ENCODE assay signal across 17 cellular contexts in genomic region chr2:173451137-173451536, GRCh38.
A peak's percentile ranks its signal among the peaks of the same experiment; 100 is the strongest.
DNase-seq lines count a peak whose midpoint lies in the region; ATAC-seq, FAIRE-seq and TF ChIP-seq lines count a peak whose summit lies in the region.
"Had no signal": no experiment of that assay in that cellular context is flagged by ENCODE, and none has a peak within 500 bp of the region (broad histone marks: within the 10 kb centered on the region; RNA-seq: fewer than 3 reads in every experiment).

No MANE protein-coding gene starts in this region.

- peak; percentile 13 for DNase-seq in DMS 273 (lab: John Stamatoyannopoulos, UW; ENCODE audit: unreplicated experiment)
- no peak for DNase-seq in DMS 273 treated with DMSO at 0.1 percent for 48 hours (lab: John Stamatoyannopoulos, UW)
- no peak for DNase-seq in PC-3
- DNase-seq in H1 (ENCODE audit: low read depth in 1 of 2, low spot score in 2 of 2), result no peak
- no peak for DNase-seq in HFFc6
- DNase-seq in RWPE1 (ENCODE audit: low spot score), result no peak
- DNase-seq: COR-L47, left ventricle myocardium inferior, NCI-H1105, NCI-H524 treated with DMSO at 0.1 percent for 48 hours, sigmoid colon had no signal

- H4K8ac ChIP-seq in H1 (ENCODE audit: extremely low read depth, insufficient read depth, low read length), result no peak overlapping the region

- CTCF ChIA-PET in PC-3 (lab: Charles Lee) (no interaction called here), H1 (lab: Charles Lee; ENCODE audit: partially characterized antibody) (interaction anchor here (0.9 to 5.1 kb wide), 5 partner anchors 10 to 584 kb away, joined by 3 to 61 read pairs (median 4); no protein-coding TSS in a partner anchor), RWPE1 (lab: Yijun Ruan, JAX) (interaction anchor here (0.6 kb wide), 1 partner anchor 294 kb away, joined by 3 read pairs; no protein-coding TSS in a partner anchor)

- H3K56ac ChIP-seq in H1 (replicated peaks; ENCODE audit: insufficient read length, low read depth, low read length), result no peak overlapping the region

- no peak overlapping the region for H3K27ac ChIP-seq in PC-3 (ENCODE audit: low read length)
- no peak overlapping the region for H3K27ac ChIP-seq in H1 (ENCODE audit: low read depth, low read length)
- no peak overlapping the region for H3K27ac ChIP-seq in RWPE1
- H3K27ac ChIP-seq: 22Rv1, left ventricle myocardium inferior, sigmoid colon, SJCRH30 had no signal

- no peaks in the 10 kb centered on the region for H3K23me2 ChIP-seq in H1 (ENCODE audit: low read depth, low read length)

- 84% methylated on average over 8 of the region's 8 CpGs; no CpG with 5 or more reads in 1 of the 2 experiments for WGBS in H1 (ENCODE audit: extremely low coverage in 1 of 2, insufficient coverage in 1 of 2, insufficient read length in 1 of 2, insufficient replicate concordance in 2 of 2, low coverage in 1 of 2, low lambda C conversion rate in 2 of 2, missing lambda C conversion rate in 1 of 2), 2 experiments

- TF ChIP-seq CTCF in PC-3 (conservative IDR thresholded peaks at IDR 0.05; ENCODE audit: low read depth, low read length), result no peak
- no peak for TF ChIP-seq CTCF in H1 (IDR thresholded peaks at IDR 0.05; ENCODE audit: control extremely low read depth in 1 of 3, insufficient read depth in 1 of 3, low read depth in 1 of 3, low read length in 3 of 3)
- TF ChIP-seq CTCF in HFFc6 (IDR thresholded peaks at IDR 0.05), result no peak
- no peak for TF ChIP-seq CTCF in RWPE1 (conservative IDR thresholded peaks at IDR 0.05; ENCODE audit: low read depth)

- TF ChIP-seq EP300 in H1 (IDR thresholded peaks at IDR 0.05; ENCODE audit: borderline replicate concordance in 1 of 2, low read depth in 2 of 2, low read length in 2 of 2), result no peak

- POLR2A ChIA-PET in PC-3 (lab: Charles Lee; ENCODE audit: unreplicated experiment) (no interaction called here), H1 (lab: Charles Lee; ENCODE audit: partially characterized antibody) (no interaction called here), RWPE1 (lab: Yijun Ruan, JAX; ENCODE audit: low non-redundant PET) (no interaction called here)

- TF ChIP-seq RAD21 in H1 (IDR thresholded peaks at IDR 0.05 in 1 of 2, conservative IDR thresholded peaks at IDR 0.05 in 1 of 2; ENCODE audit: low read depth in 2 of 2, low read length in 2 of 2), result no peak

- no peak overlapping the region for H3K27ac Mint-ChIP-seq in HFFc6
- H3K27ac Mint-ChIP-seq: nephron had no signal

- H3K9ac ChIP-seq in PC-3 (ENCODE audit: low read length), result no peak overlapping the region
- H3K9ac ChIP-seq in H1 (replicated peaks in 1 of 4; ENCODE audit: extremely low read depth in 1 of 4, low read depth in 3 of 4, low read length in 3 of 4), result no peak overlapping the region

- H2AFZ ChIP-seq in PC-3 (ENCODE audit: low read length), result 0 out of 2 replicates have a peak overlapping the region, but pooled peaks have one; percentile 11
- 0 out of 2 replicates have a peak overlapping the region, but pooled peaks have one; percentile 44 for H2AFZ ChIP-seq in H1 (ENCODE audit: low read length)

- no peak overlapping the region for H3K4me3 Mint-ChIP-seq in HFFc6
- H3K4me3 Mint-ChIP-seq: nephron had no signal

- no peak overlapping the region for H2BK15ac ChIP-seq in H1 (ENCODE audit: low read length)

- peaks cover 19% of the 10 kb centered on the region for H3K27me3 Mint-ChIP-seq in HFFc6 (ENCODE audit: insufficient read depth)

- H3K4ac ChIP-seq in H1 (replicated peaks; ENCODE audit: insufficient read length, low read depth, low read length), result no peak overlapping the region

- H3K18ac ChIP-seq in H1 (ENCODE audit: extremely low read depth, low read length), result no peak overlapping the region

- BruUV-seq in PC-3 (replicated peaks; lab: Mats Ljungman, UMichigan), result no TSS peak

- no peak overlapping the region for H3K14ac ChIP-seq in H1 (ENCODE audit: insufficient read length)

- H3K9me3 ChIP-seq in PC-3 (ENCODE audit: low read length) (no peaks in the 10 kb centered on the region), H1 (ENCODE audit: insufficient read depth in 2 of 2, low read depth in 1 of 2, low read length in 1 of 2) (no peaks in the 10 kb centered on the region)
- H3K9me3 ChIP-seq: left ventricle myocardium inferior, sigmoid colon, SJCRH30 had no signal

- no peak for TF ChIP-seq POLR2A in H1 (IDR thresholded peaks at IDR 0.05; ENCODE audit: control extremely low read depth in 1 of 2, low read depth in 2 of 2, low read length in 2 of 2)

- intact Hi-C loops in PC-3 (cut with micrococcal nuclease), result loop anchor here (5.0 to 10.0 kb wide), 2 partner anchors 104 to 296 kb away; no protein-coding TSS in a partner anchor

- H3K9me2 ChIP-seq in PC-3 (replicated peaks; ENCODE audit: low read length), result no peaks in the 10 kb centered on the region

- H3K79me1 ChIP-seq in H1 (ENCODE audit: low read depth, low read length), result no peaks in the 10 kb centered on the region

- H4K91ac ChIP-seq in H1 (replicated peaks; ENCODE audit: insufficient read length, low read length), result no peak overlapping the region

- no peak overlapping the region for H2BK120ac ChIP-seq in H1 (replicated peaks; ENCODE audit: low read depth, low read length)

- H3K36me3 ChIP-seq in PC-3 (ENCODE audit: low read depth, low read length) (no peaks in the 10 kb centered on the region), H1 (ENCODE audit: control insufficient read depth in 2 of 4, insufficient read depth in 4 of 4, low read length in 3 of 4) (no peaks in the 10 kb centered on the region)
- H3K36me3 ChIP-seq: left ventricle myocardium inferior, sigmoid colon, SJCRH30 had no signal

- H3K4me2 ChIP-seq in PC-3 (ENCODE audit: low read length), result no peak overlapping the region
- H3K4me2 ChIP-seq in H1 (ENCODE audit: insufficient read depth in 1 of 2, low read depth in 2 of 2, low read length in 2 of 2), result no peak overlapping the region

- no peaks in the 10 kb centered on the region for H3F3A ChIP-seq in PC-3 (ENCODE audit: low read length, unreplicated experiment)

- no peak overlapping the region for H2AK5ac ChIP-seq in H1 (ENCODE audit: low read depth, low read length)

- H3K4me3 ChIP-seq in PC-3 (ENCODE audit: low read length), result no peak overlapping the region
- no peak overlapping the region for H3K4me3 ChIP-seq in H1 (ENCODE audit: extremely low read depth in 1 of 4, insufficient read depth in 2 of 4, low read depth in 3 of 4, low read length in 4 of 4)
- H3K4me3 ChIP-seq: left ventricle myocardium inferior, sigmoid colon, SJCRH30 had no signal

- H3K79me2 ChIP-seq in PC-3 (ENCODE audit: low read length), result no peaks in the 10 kb centered on the region
- H3K79me2 ChIP-seq in H1 (ENCODE audit: control insufficient read depth in 1 of 2, insufficient read depth in 2 of 2, low read length in 2 of 2), result no peaks in the 10 kb centered on the region

- H4K20me1 ChIP-seq in PC-3 (ENCODE audit: low read length), result no peaks in the 10 kb centered on the region
- H4K20me1 ChIP-seq in H1 (replicated peaks in 1 of 2; ENCODE audit: control insufficient read depth in 1 of 2, insufficient read depth in 2 of 2, low read length in 2 of 2), result no peaks in the 10 kb centered on the region

- no peak overlapping the region for H3K23ac ChIP-seq in H1 (ENCODE audit: insufficient read length)

- H3K27me3 ChIP-seq in PC-3 (ENCODE audit: low read length) (no peaks in the 10 kb centered on the region), H1 (replicated peaks in 1 of 4; ENCODE audit: control insufficient read depth in 3 of 4, extremely low read depth in 1 of 4, insufficient read depth in 3 of 4, low read length in 3 of 4) (no peaks in the 10 kb centered on the region)
- H3K27me3 ChIP-seq: sigmoid colon, SJCRH30 had no signal

- H4K5ac ChIP-seq in H1 (ENCODE audit: insufficient read length, low read depth, low read length), result no peak overlapping the region

- H2BK12ac ChIP-seq in H1 (ENCODE audit: low read depth, low read length), result no peak overlapping the region

- H3K36me3 Mint-ChIP-seq in HFFc6 (ENCODE audit: low read depth), result no peaks in the 10 kb centered on the region

- H2BK5ac ChIP-seq in H1 (ENCODE audit: low read depth, low read length), result no peak overlapping the region

- H3K4me1 Mint-ChIP-seq in HFFc6 (ENCODE audit: low read depth), result no peaks in the 10 kb centered on the region
- H3K4me1 Mint-ChIP-seq: nephron had no signal

- H3K9me3 Mint-ChIP-seq in HFFc6, result no peaks in the 10 kb centered on the region
- H3K9me3 Mint-ChIP-seq: nephron had no signal

- FAIRE-seq in H1 (lab: Jason Lieb, UNC), result no peak
- FAIRE-seq: GM19239 had no signal

- peak; percentile 56 for ATAC-seq in GM19372 (IDR thresholded peaks at IDR 0.05; ENCODE audit: low read depth, unreplicated experiment)
- no peak for ATAC-seq in PC-3
- ATAC-seq in HG03025 (IDR thresholded peaks at IDR 0.05; ENCODE audit: low FRiP score, unreplicated experiment), result no peak

- no peak overlapping the region for H2BK20ac ChIP-seq in H1 (ENCODE audit: low read length)

- H3K4me1 ChIP-seq in PC-3 (ENCODE audit: insufficient read depth, low read length) (peaks cover 11% of the 10 kb centered on the region; the same call in 1 of the 2 replicates), H1 (replicated peaks in 1 of 4; ENCODE audit: control insufficient read depth in 3 of 4, insufficient read depth in 4 of 4, low read length in 3 of 4) (no peaks in the 10 kb centered on the region; a peak in 2 of 7 replicates)
- H3K4me1 ChIP-seq: left ventricle myocardium inferior had no signal

TF ChIP-seq in H1, 55 proteins besides CTCF, POLR2A, EP300 and RAD21 (continues in another document):
- TF ChIP-seq RFX5 (IDR thresholded peaks at IDR 0.05; ENCODE audit: borderline replicate concordance, low read depth, low read length), result no peak
- TF ChIP-seq SIRT6 (IDR thresholded peaks at IDR 0.05; ENCODE audit: low read length), result no peak
- TF ChIP-seq POLR2AphosphoS5 (IDR thresholded peaks at IDR 0.05; ENCODE audit: low read depth, low read length), result no peak
- no peak for TF ChIP-seq MAX (IDR thresholded peaks at IDR 0.05)
- TF ChIP-seq CHD1 (IDR thresholded peaks at IDR 0.05; ENCODE audit: low read depth, low read length), result no peak
- TF ChIP-seq E2F6 (IDR thresholded peaks at IDR 0.05), result no peak
- no peak for TF ChIP-seq FOSL1 (IDR thresholded peaks at IDR 0.05; ENCODE audit: insufficient read depth, low read depth, low read length)
